In the genomic region with DNA sequence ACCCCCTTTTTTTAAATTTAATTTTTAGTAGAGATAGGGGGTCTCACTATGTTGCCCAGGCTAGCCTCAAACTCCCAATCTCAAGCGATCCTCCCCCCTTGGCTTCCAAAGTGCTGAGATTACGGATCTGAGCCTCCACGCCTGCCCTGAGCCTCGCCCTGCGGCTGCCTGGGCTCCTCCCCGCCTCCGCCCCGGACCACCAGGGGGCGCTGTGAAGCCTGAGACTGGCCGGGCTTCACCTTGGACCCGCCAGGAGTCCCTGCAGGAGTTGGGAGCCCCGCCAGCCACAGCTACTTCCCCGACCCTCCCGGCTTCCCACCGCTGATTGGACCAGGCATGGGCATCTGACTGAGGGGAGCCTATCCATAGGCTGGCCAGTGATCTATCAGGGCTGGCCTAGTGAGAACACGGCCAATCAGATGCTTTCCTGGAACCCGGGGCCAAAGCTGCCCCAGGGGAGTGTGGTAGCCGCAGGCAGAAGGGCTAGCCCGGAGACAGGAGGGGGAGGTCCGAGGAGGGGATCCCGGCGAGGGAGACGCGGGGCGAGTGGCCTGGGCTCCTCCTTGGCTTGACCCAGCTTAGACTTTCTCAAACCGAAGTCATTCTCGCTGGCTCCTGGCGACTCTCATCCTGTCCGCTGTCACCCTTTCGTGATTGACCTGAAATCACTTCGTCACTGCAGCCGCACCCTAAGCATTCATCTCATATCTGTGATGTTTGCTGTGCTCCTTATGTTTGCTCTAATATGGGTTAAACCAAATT, we compare ENCODE assay signal across 1 cellular context.
A peak's percentile ranks its signal among the peaks of the same experiment; 100 is the strongest.
TF ChIP-seq lines count a peak whose summit lies in the region.

No MANE protein-coding gene starts in this region.

TF ChIP-seq in HepG2, 621 proteins besides CTCF, POLR2A, EP300 and RAD21 (continued from another document and continues in another):
- TF ChIP-seq SRF (IDR thresholded peaks at IDR 0.05; ENCODE audit: low read depth, low read length) (no peak), ZNF292 (CRISPR knock-in tag; IDR thresholded peaks at IDR 0.05; ENCODE audit: borderline replicate concordance, low read depth) (0 out of 2 replicates have a peak, but pooled peaks have one; percentile 66), BORCS8-MEF2B (CRISPR knock-in tag; IDR thresholded peaks at IDR 0.05) (no peak), CREB1 (IDR thresholded peaks at IDR 0.05) (no peak), CREB1 (CRISPR knock-in tag; IDR thresholded peaks at IDR 0.05) (no peak), REPIN1 (CRISPR knock-in tag; IDR thresholded peaks at IDR 0.05; ENCODE audit: borderline replicate concordance, low read depth) (peak; percentile 58; the same call in 1 of the 2 replicates), RORA (CRISPR knock-in tag; IDR thresholded peaks at IDR 0.05) (no peak), CENPT (CRISPR knock-in tag; IDR thresholded peaks at IDR 0.05; ENCODE audit: low read depth) (no peak; the same call in 1 of the 2 replicates), ZNF709 (CRISPR knock-in tag; IDR thresholded peaks at IDR 0.05) (peak; percentile 90), MZF1 (CRISPR knock-in tag; IDR thresholded peaks at IDR 0.05; ENCODE audit: borderline replicate concordance) (no peak), SRSF1 (optimal IDR thresholded peaks at IDR 0.05; ENCODE audit: low read depth, low read length) (no peak), ZNF484 (CRISPR knock-in tag; IDR thresholded peaks at IDR 0.05; ENCODE audit: borderline replicate concordance, low read depth) (no peak; the same call in 1 of the 2 replicates), ETV6 (CRISPR knock-in tag; conservative IDR thresholded peaks at IDR 0.05) (no peak), ZSCAN21 (CRISPR knock-in tag; IDR thresholded peaks at IDR 0.05; ENCODE audit: borderline replicate concordance) (peak; percentile 61; the same call in 1 of the 2 replicates), MIXL1 (CRISPR knock-in tag; IDR thresholded peaks at IDR 0.05) (no peak), HNRNPK (IDR thresholded peaks at IDR 0.05; ENCODE audit: low read depth, low read length, poor library complexity, severe bottlenecking) (no peak), ZKSCAN1 (IDR thresholded peaks at IDR 0.05; ENCODE audit: low read length) (no peak), ZSCAN25 (CRISPR knock-in tag; IDR thresholded peaks at IDR 0.05) (0 out of 2 replicates have a peak, but pooled peaks have one; percentile 59), NR2C2 (CRISPR knock-in tag; IDR thresholded peaks at IDR 0.05; ENCODE audit: borderline replicate concordance) (peak; percentile 33; the same call in 1 of the 2 replicates), PITX1 (CRISPR knock-in tag; IDR thresholded peaks at IDR 0.05) (no peak; the same call in 1 of the 2 replicates), SNAPC2 (CRISPR knock-in tag; IDR thresholded peaks at IDR 0.05) (no peak), ARNTL (CRISPR knock-in tag; IDR thresholded peaks at IDR 0.05) (no peak), PHF21A (CRISPR knock-in tag; IDR thresholded peaks at IDR 0.05) (peak; percentile 92), ZFP1 (CRISPR knock-in tag; IDR thresholded peaks at IDR 0.05) (peak; percentile 64; the same call in 1 of the 2 replicates), GZF1 (CRISPR knock-in tag; IDR thresholded peaks at IDR 0.05) (no peak), GLI4 (CRISPR knock-in tag; IDR thresholded peaks at IDR 0.05; ENCODE audit: borderline replicate concordance) (peak; percentile 49; the same call in 1 of the 2 replicates), ELF3 (CRISPR knock-in tag; IDR thresholded peaks at IDR 0.05) (peak; percentile 65; the same call in 1 of the 2 replicates), CENPX (CRISPR knock-in tag; IDR thresholded peaks at IDR 0.05) (no peak), KAT2B (IDR thresholded peaks at IDR 0.05; ENCODE audit: borderline replicate concordance, low read depth, low read length) (no peak), ZNF232 (CRISPR knock-in tag; IDR thresholded peaks at IDR 0.05; ENCODE audit: borderline replicate concordance) (peak; percentile 55; the same call in 1 of the 2 replicates), NFE2 (CRISPR knock-in tag; IDR thresholded peaks at IDR 0.05) (no peak)
- TF ChIP-seq, protein P1, sequence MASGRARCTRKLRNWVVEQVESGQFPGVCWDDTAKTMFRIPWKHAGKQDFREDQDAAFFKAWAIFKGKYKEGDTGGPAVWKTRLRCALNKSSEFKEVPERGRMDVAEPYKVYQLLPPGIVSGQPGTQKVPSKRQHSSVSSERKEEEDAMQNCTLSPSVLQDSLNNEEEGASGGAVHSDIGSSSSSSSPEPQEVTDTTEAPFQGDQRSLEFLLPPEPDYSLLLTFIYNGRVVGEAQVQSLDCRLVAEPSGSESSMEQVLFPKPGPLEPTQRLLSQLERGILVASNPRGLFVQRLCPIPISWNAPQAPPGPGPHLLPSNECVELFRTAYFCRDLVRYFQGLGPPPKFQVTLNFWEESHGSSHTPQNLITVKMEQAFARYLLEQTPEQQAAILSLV (CRISPR knock-in tag; IDR thresholded peaks at IDR 0.05; ENCODE audit: borderline replicate concordance): peak; percentile 44; the same call in 1 of the 2 replicates
- TF ChIP-seq, protein P2, sequence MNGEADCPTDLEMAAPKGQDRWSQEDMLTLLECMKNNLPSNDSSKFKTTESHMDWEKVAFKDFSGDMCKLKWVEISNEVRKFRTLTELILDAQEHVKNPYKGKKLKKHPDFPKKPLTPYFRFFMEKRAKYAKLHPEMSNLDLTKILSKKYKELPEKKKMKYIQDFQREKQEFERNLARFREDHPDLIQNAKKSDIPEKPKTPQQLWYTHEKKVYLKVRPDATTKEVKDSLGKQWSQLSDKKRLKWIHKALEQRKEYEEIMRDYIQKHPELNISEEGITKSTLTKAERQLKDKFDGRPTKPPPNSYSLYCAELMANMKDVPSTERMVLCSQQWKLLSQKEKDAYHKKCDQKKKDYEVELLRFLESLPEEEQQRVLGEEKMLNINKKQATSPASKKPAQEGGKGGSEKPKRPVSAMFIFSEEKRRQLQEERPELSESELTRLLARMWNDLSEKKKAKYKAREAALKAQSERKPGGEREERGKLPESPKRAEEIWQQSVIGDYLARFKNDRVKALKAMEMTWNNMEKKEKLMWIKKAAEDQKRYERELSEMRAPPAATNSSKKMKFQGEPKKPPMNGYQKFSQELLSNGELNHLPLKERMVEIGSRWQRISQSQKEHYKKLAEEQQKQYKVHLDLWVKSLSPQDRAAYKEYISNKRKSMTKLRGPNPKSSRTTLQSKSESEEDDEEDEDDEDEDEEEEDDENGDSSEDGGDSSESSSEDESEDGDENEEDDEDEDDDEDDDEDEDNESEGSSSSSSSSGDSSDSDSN (CRISPR knock-in tag; IDR thresholded peaks at IDR 0.05): peak; percentile 57; the same call in 1 of the 2 replicates
- TF ChIP-seq, protein P3, sequence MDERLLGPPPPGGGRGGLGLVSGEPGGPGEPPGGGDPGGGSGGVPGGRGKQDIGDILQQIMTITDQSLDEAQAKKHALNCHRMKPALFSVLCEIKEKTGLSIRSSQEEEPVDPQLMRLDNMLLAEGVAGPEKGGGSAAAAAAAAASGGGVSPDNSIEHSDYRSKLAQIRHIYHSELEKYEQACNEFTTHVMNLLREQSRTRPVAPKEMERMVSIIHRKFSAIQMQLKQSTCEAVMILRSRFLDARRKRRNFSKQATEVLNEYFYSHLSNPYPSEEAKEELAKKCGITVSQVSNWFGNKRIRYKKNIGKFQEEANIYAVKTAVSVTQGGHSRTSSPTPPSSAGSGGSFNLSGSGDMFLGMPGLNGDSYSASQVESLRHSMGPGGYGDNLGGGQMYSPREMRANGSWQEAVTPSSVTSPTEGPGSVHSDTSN (CRISPR knock-in tag; IDR thresholded peaks at IDR 0.05): no peak
- TF ChIP-seq, protein P4, sequence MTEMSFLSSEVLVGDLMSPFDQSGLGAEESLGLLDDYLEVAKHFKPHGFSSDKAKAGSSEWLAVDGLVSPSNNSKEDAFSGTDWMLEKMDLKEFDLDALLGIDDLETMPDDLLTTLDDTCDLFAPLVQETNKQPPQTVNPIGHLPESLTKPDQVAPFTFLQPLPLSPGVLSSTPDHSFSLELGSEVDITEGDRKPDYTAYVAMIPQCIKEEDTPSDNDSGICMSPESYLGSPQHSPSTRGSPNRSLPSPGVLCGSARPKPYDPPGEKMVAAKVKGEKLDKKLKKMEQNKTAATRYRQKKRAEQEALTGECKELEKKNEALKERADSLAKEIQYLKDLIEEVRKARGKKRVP (CRISPR knock-in tag; IDR thresholded peaks at IDR 0.05): 0 out of 4 replicates have a peak, but pooled peaks of 1 of the 2 experiments have one; percentile 40
- TF ChIP-seq, protein P5, sequence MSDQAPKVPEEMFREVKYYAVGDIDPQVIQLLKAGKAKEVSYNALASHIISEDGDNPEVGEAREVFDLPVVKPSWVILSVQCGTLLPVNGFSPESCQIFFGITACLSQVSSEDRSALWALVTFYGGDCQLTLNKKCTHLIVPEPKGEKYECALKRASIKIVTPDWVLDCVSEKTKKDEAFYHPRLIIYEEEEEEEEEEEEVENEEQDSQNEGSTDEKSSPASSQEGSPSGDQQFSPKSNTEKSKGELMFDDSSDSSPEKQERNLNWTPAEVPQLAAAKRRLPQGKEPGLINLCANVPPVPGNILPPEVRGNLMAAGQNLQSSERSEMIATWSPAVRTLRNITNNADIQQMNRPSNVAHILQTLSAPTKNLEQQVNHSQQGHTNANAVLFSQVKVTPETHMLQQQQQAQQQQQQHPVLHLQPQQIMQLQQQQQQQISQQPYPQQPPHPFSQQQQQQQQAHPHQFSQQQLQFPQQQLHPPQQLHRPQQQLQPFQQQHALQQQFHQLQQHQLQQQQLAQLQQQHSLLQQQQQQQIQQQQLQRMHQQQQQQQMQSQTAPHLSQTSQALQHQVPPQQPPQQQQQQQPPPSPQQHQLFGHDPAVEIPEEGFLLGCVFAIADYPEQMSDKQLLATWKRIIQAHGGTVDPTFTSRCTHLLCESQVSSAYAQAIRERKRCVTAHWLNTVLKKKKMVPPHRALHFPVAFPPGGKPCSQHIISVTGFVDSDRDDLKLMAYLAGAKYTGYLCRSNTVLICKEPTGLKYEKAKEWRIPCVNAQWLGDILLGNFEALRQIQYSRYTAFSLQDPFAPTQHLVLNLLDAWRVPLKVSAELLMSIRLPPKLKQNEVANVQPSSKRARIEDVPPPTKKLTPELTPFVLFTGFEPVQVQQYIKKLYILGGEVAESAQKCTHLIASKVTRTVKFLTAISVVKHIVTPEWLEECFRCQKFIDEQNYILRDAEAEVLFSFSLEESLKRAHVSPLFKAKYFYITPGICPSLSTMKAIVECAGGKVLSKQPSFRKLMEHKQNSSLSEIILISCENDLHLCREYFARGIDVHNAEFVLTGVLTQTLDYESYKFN (CRISPR knock-in tag; conservative IDR thresholded peaks at IDR 0.05): peak; percentile 57
- TF ChIP-seq, protein P6, sequence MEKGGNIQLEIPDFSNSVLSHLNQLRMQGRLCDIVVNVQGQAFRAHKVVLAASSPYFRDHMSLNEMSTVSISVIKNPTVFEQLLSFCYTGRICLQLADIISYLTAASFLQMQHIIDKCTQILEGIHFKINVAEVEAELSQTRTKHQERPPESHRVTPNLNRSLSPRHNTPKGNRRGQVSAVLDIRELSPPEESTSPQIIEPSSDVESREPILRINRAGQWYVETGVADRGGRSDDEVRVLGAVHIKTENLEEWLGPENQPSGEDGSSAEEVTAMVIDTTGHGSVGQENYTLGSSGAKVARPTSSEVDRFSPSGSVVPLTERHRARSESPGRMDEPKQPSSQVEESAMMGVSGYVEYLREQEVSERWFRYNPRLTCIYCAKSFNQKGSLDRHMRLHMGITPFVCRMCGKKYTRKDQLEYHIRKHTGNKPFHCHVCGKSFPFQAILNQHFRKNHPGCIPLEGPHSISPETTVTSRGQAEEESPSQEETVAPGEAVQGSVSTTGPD (CRISPR knock-in tag; IDR thresholded peaks at IDR 0.05): no peak
- TF ChIP-seq, protein P7, sequence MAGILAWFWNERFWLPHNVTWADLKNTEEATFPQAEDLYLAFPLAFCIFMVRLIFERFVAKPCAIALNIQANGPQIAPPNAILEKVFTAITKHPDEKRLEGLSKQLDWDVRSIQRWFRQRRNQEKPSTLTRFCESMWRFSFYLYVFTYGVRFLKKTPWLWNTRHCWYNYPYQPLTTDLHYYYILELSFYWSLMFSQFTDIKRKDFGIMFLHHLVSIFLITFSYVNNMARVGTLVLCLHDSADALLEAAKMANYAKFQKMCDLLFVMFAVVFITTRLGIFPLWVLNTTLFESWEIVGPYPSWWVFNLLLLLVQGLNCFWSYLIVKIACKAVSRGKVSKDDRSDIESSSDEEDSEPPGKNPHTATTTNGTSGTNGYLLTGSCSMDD (CRISPR knock-in tag; IDR thresholded peaks at IDR 0.05): no peak
- TF ChIP-seq, protein P8, sequence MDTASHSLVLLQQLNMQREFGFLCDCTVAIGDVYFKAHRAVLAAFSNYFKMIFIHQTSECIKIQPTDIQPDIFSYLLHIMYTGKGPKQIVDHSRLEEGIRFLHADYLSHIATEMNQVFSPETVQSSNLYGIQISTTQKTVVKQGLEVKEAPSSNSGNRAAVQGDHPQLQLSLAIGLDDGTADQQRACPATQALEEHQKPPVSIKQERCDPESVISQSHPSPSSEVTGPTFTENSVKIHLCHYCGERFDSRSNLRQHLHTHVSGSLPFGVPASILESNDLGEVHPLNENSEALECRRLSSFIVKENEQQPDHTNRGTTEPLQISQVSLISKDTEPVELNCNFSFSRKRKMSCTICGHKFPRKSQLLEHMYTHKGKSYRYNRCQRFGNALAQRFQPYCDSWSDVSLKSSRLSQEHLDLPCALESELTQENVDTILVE (CRISPR knock-in tag; IDR thresholded peaks at IDR 0.05): peak; percentile 64; the same call in 1 of the 2 replicates
- TF ChIP-seq, protein P9, sequence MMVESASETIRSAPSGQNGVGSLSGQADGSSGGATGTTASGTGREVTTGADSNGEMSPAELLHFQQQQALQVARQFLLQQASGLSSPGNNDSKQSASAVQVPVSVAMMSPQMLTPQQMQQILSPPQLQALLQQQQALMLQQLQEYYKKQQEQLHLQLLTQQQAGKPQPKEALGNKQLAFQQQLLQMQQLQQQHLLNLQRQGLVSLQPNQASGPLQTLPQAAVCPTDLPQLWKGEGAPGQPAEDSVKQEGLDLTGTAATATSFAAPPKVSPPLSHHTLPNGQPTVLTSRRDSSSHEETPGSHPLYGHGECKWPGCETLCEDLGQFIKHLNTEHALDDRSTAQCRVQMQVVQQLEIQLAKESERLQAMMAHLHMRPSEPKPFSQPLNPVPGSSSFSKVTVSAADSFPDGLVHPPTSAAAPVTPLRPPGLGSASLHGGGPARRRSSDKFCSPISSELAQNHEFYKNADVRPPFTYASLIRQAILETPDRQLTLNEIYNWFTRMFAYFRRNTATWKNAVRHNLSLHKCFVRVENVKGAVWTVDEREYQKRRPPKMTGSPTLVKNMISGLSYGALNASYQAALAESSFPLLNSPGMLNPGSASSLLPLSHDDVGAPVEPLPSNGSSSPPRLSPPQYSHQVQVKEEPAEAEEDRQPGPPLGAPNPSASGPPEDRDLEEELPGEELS (CRISPR knock-in tag; IDR thresholded peaks at IDR 0.05): no peak; the same call in 1 of the 2 replicates
- TF ChIP-seq, protein P10, sequence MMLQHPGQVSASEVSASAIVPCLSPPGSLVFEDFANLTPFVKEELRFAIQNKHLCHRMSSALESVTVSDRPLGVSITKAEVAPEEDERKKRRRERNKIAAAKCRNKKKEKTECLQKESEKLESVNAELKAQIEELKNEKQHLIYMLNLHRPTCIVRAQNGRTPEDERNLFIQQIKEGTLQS (CRISPR knock-in tag; IDR thresholded peaks at IDR 0.05): no peak
- TF ChIP-seq, protein P11, sequence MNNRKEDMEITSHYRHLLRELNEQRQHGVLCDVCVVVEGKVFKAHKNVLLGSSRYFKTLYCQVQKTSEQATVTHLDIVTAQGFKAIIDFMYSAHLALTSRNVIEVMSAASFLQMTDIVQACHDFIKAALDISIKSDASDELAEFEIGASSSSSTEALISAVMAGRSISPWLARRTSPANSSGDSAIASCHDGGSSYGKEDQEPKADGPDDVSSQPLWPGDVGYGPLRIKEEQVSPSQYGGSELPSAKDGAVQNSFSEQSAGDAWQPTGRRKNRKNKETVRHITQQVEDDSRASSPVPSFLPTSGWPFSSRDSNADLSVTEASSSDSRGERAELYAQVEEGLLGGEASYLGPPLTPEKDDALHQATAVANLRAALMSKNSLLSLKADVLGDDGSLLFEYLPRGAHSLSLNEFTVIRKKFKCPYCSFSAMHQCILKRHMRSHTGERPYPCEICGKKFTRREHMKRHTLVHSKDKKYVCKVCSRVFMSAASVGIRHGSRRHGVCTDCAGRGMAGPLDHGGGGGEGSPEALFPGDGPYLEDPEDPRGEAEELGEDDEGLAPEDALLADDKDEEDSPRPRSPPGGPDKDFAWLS (CRISPR knock-in tag; IDR thresholded peaks at IDR 0.05; ENCODE audit: borderline replicate concordance): no peak
